ENCODE assay signal across 8 cellular contexts in the genomic region with DNA sequence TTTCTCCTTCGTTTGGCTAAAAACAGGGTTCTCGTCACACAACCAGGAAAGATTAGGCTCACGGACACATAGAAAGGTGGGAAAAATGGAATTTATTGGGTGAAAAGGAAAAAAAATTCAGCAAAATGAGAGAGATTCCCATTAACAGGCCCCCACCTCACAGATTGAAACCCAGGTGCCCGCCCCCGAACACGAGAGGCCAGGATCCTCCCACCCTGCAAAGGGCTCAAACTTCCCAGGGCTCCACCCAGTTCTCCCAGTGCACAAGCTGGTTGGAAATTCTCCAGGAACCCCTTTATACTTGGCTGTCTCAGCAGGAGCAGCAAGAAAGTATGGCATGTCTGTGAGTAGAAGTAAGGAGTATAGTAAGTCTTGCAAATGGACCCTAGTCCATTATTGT.
"Had no signal": no experiment of that assay in that cellular context is flagged by ENCODE, and none has a peak within 500 bp of the region (broad histone marks: within the 10 kb centered on the region; RNA-seq: fewer than 3 reads in every experiment).

No MANE protein-coding gene starts in this region.

- H2AFZ ChIP-seq: GM23248 had no signal

- FAIRE-seq: H54, HTR-8/SVneo, K562 had no signal

- H3K27ac ChIP-seq: GM23248 had no signal

- DNase-seq: GOT3, H9, HCEC 1CT, IMR-90 had no signal

- H3K4me3 ChIP-seq: GM23248, K562 had no signal

- H3K4me3 Mint-ChIP-seq: H9 had no signal

- H3K4me1 Mint-ChIP-seq: H9 had no signal

- H3K9ac ChIP-seq: GM23248 had no signal
